ENCODE assay signal across 8 cellular contexts in genomic region chr12:103841690-103842584, GRCh38. TPM values are rescaled to one million over a fixed set of nuclear protein-coding genes. Genes with fewer than 3 reads are reported as not detected.
DNase-seq lines count a peak whose midpoint lies in the region; ATAC-seq and TF ChIP-seq lines count a peak whose summit lies in the region.

No MANE protein-coding gene starts in this region.

- POLR2A ChIA-PET in PC-3 (lab: Charles Lee; ENCODE audit: unreplicated experiment): interaction anchor here (1.0 kb wide), 1 partner anchor 17 kb away, joined by 9 read pairs; no protein-coding TSS in a partner anchor

- H3K9ac ChIP-seq in PC-3 (ENCODE audit: low read length): peak overlapping the region; percentile 83

- no peaks in the 10 kb centered on the region for H3K36me3 ChIP-seq in PC-3 (ENCODE audit: low read depth, low read length)
- H3K36me3 ChIP-seq in ovary: no peaks in the 10 kb centered on the region

- 39 to 45% (median 45%) methylated on average over 20 of the region's 20 CpGs for whole genome bisulfite sequencing in ovary, 3 donors

- H3K9me3 ChIP-seq in PC-3 (ENCODE audit: low read length): no peaks in the 10 kb centered on the region
- H3K9me3 ChIP-seq in ovary: no peaks in the 10 kb centered on the region

- TF ChIP-seq EP300 in ovary (IDR thresholded peaks at IDR 0.05): no peak

- intact Hi-C loops in PC-3 (cut with micrococcal nuclease) (loop anchor here (1.0 kb wide), 3 partner anchors 9 to 88 kb away; partner anchors contain the start of gene HSP90B1), ovary (cut with DNase I) (no loop called here)

- H3K27me3 ChIP-seq in PC-3 (ENCODE audit: low read length): no peaks in the 10 kb centered on the region
- no peaks in the 10 kb centered on the region for H3K27me3 ChIP-seq in ovary

- H3K79me2 ChIP-seq in PC-3 (ENCODE audit: low read length): peaks cover 38% of the 10 kb centered on the region

- H3K4me3 ChIP-seq in PC-3 (ENCODE audit: low read length): peak overlapping the region; percentile 79
- peak overlapping the region; percentile 87 for H3K4me3 ChIP-seq in ovary

- no peak for ATAC-seq in activated CD4-positive, CD25-positive, alpha-beta regulatory T cell treated with anti-CD3 and anti-CD28 coated beads, Interleukin-2, amount 50 U/mL, for 24 hours
- ATAC-seq in HG03354 (IDR thresholded peaks at IDR 0.05; ENCODE audit: poor library complexity, severe bottlenecking, unreplicated experiment): peak; percentile 12
- peak; percentile 75 for ATAC-seq in PC-3

- peak overlapping the region; percentile 99 for H3K4me2 ChIP-seq in PC-3 (ENCODE audit: low read length)

- no peaks in the 10 kb centered on the region for H3F3A ChIP-seq in PC-3 (ENCODE audit: low read length, unreplicated experiment)

- H2AFZ ChIP-seq in PC-3 (ENCODE audit: low read length): peak overlapping the region; percentile 85

- H3K4me1 ChIP-seq in PC-3 (ENCODE audit: insufficient read depth, low read length): peaks cover 31% of the 10 kb centered on the region
- peaks cover 1% of the 10 kb centered on the region for H3K4me1 ChIP-seq in ovary (ENCODE audit: insufficient read depth)

- peak; percentile 55 for DNase-seq in activated CD4-positive, CD25-positive, alpha-beta regulatory T cell treated with anti-CD3 and anti-CD28 coated beads, Interleukin-2, amount 50 U/mL, for 72 hours
- DNase-seq in PC-3 (peak; percentile 100), foreskin melanocyte (peak; percentile 90), ovary (peak; percentile 30 to 59 (median 44)), NCI-H1436 treated with DMSO at 0.1 percent for 48 hours (lab: John Stamatoyannopoulos, UW) (no peak)
- peak; percentile 8 for DNase-seq in activated T-helper 9 cell treated with anti-CD3 and anti-CD28 coated beads, Interleukin-2, amount 50 U/mL, for 16 hours (ENCODE audit: low read depth)

- no peaks in the 10 kb centered on the region for H3K9me2 ChIP-seq in PC-3 (replicated peaks; ENCODE audit: low read length)

- TF ChIP-seq POLR2A in ovary (IDR thresholded peaks at IDR 0.05): no peak

- H3K27ac ChIP-seq in PC-3 (ENCODE audit: low read length) (peak overlapping the region; percentile 92), ovary (peak overlapping the region; percentile 9 to 17)

- CTCF ChIA-PET in PC-3 (lab: Charles Lee): interaction anchor here (0.6 to 1.2 kb wide), 3 partner anchors 36 to 345 kb away, joined by 3 to 4 read pairs (median 3); no protein-coding TSS in a partner anchor

- BruUV-seq in PC-3 (replicated peaks; lab: Mats Ljungman, UMichigan): TSS peak; percentile 80

- no peak for TF ChIP-seq CTCF in PC-3 (conservative IDR thresholded peaks at IDR 0.05; ENCODE audit: low read depth, low read length)
- no peak for TF ChIP-seq CTCF in ovary (IDR thresholded peaks at IDR 0.05)

- H4K20me1 ChIP-seq in PC-3 (ENCODE audit: low read length): peaks cover 24% of the 10 kb centered on the region

RNA-seq across cellular contexts. Expression of gene NT5DC3, which starts 0.9 kb away (rescaled TPM):
- total RNA-seq in PC-3 (2014; rRNA removed) (14.9 and 15.7 TPM in 2 replicates), ovary (1 to 10 TPM; 4.6 to 9.3 (median 7.5) TPM)
- polyA plus RNA-seq in ovary: 1 to 10 TPM; 1.8 to 3.5 TPM

Comparison
In these comparisons a context has a peak if more than half of its experiments do, and no peak if none do; other contexts are left out.
1. ATAC-seq: peak in HG03354 (single experiment) and PC-3 (single experiment); none in activated CD4-positive, CD25-positive, alpha-beta regulatory T cell treated with anti-CD3 and anti-CD28 coated beads, Interleukin-2, amount 50 U/mL, for 24 hours (0 of 2).